In genomic region chr3:99686955-99687612, GRCh38 we compare ENCODE assay signal across 8 cellular contexts. TPM values are rescaled to one million over a fixed set of nuclear protein-coding genes. Genes with fewer than 3 reads are reported as not detected.
A peak's percentile ranks its signal among the peaks of the same experiment; 100 is the strongest.
DNase-seq lines count a peak whose midpoint lies in the region; ATAC-seq and TF ChIP-seq lines count a peak whose summit lies in the region.

No MANE protein-coding gene starts in this region.

- H3K27me3 ChIP-seq in hepatocyte = no peaks in the 10 kb centered on the region

- no peaks in the 10 kb centered on the region for H4K20me1 ChIP-seq in hepatocyte (ENCODE audit: insufficient read depth, poor library complexity, severe bottlenecking)

- no peak overlapping the region for H3K4me3 ChIP-seq in hepatocyte
- H3K4me3 ChIP-seq in lower leg skin (ENCODE audit: low read depth, poor library complexity, severe bottlenecking) = no peak overlapping the region

- no peaks in the 10 kb centered on the region for H3K9me3 Mint-ChIP-seq in activated naive CD8-positive, alpha-beta T cell treated with anti-CD3 and anti-CD28 coated beads, Interleukin-2, amount 10 ng/mL, durations not matched to agents 7 days and 5 days

- no peak overlapping the region for H2AFZ ChIP-seq in hepatocyte

- H3K36me3 ChIP-seq in hepatocyte (replicated peaks; ENCODE audit: insufficient read depth, low read depth) = no peaks in the 10 kb centered on the region

- ATAC-seq in HG02759 (IDR thresholded peaks at IDR 0.05; ENCODE audit: unreplicated experiment) = peak; percentile 78
- no peak for ATAC-seq in activated naive CD8-positive, alpha-beta T cell treated with anti-CD3 and anti-CD28 coated beads, Interleukin-2, amount 10 ng/mL, durations not matched to agents 7 days and 5 days (ENCODE audit: low read depth)

- intact Hi-C loops in lower leg skin (cut with DNase I; ENCODE audit: low total_unique reads) = no loop called here

- H3K4me1 ChIP-seq in hepatocyte (ENCODE audit: insufficient read depth) = no peaks in the 10 kb centered on the region

- H3K4me3 Mint-ChIP-seq in activated naive CD8-positive, alpha-beta T cell treated with anti-CD3 and anti-CD28 coated beads, Interleukin-2, amount 10 ng/mL, durations not matched to agents 7 days and 5 days = no peak overlapping the region

- no peak for TF ChIP-seq POLR2A in lower leg skin (IDR thresholded peaks at IDR 0.05)

- H3K27me3 Mint-ChIP-seq in activated naive CD8-positive, alpha-beta T cell treated with anti-CD3 and anti-CD28 coated beads, Interleukin-2, amount 10 ng/mL, durations not matched to agents 7 days and 5 days = peaks cover 4% of the 10 kb centered on the region

- no peaks in the 10 kb centered on the region for H3K79me2 ChIP-seq in hepatocyte

- H3K4me1 Mint-ChIP-seq in activated naive CD8-positive, alpha-beta T cell treated with anti-CD3 and anti-CD28 coated beads, Interleukin-2, amount 10 ng/mL, durations not matched to agents 7 days and 5 days = no peaks in the 10 kb centered on the region

- WGBS in hepatocyte (ENCODE audit: low lambda C conversion rate, missing lambda C conversion rate) = 42% methylated on average over 8 of the region's 8 CpGs
- WGBS in lower leg skin, 2 donors = 49 to 55% methylated on average over 8 of the region's 8 CpGs

- no peaks in the 10 kb centered on the region for H3K9me2 ChIP-seq in hepatocyte (replicated peaks; ENCODE audit: insufficient read depth)

- POLR2A ChIA-PET in activated naive CD8-positive, alpha-beta T cell treated with anti-CD3 and anti-CD28 coated beads, Interleukin-2, amount 10 ng/mL, durations not matched to agents 7 days and 5 days (lab: Charles Lee) = no interaction called here

- peak; percentile 74 for DNase-seq in A172 (ENCODE audit: low spot score)
- DNase-seq in GM10266 (ENCODE audit: extremely low spot score) = peak; percentile 43
- DNase-seq in NCI-H82 treated with DMSO at 0.1 percent for 48 hours (lab: John Stamatoyannopoulos, UW; ENCODE audit: unreplicated experiment) = peak; percentile 20
- DNase-seq in activated naive CD8-positive, alpha-beta T cell treated with anti-CD3 and anti-CD28 coated beads, Interleukin-2, amount 10 ng/mL, durations not matched to agents 7 days and 5 days = peak; percentile 51
- DNase-seq in hepatocyte (ENCODE audit: low spot score) = peak; percentile 73
- peak; percentile 15 to 46 (median 24) for DNase-seq in stimulated activated CD4-positive, alpha-beta T cell treated with anti-CD3 and anti-CD28 coated beads, Interleukin-12 subunit alpha, Interleukin-12 subunit beta, amount 100 ng/mL, for 48 hours (ENCODE audit: low read depth in 2 of 3, low spot score in 1 of 3)
- DNase-seq in lower leg skin (ENCODE audit: low spot score in 2 of 2) = no peak

- TF ChIP-seq CTCF in GM10266 (IDR thresholded peaks at IDR 0.05; ENCODE audit: control insufficient read depth, insufficient read depth, low read depth, missing control alignments) (peak; percentile 81), hepatocyte (IDR thresholded peaks at IDR 0.05; ENCODE audit: poor library complexity) (peak; percentile 72), lower leg skin (IDR thresholded peaks at IDR 0.05) (peak in 1 of 3 donors; percentile 22)

- no peak overlapping the region for H3K27ac Mint-ChIP-seq in activated naive CD8-positive, alpha-beta T cell treated with anti-CD3 and anti-CD28 coated beads, Interleukin-2, amount 10 ng/mL, durations not matched to agents 7 days and 5 days

- H3K27ac ChIP-seq in hepatocyte = no peak overlapping the region

- no peak overlapping the region for H3K4me2 ChIP-seq in hepatocyte

- H3K9me3 ChIP-seq in hepatocyte (ENCODE audit: low read depth) = no peaks in the 10 kb centered on the region

- no peaks in the 10 kb centered on the region for H3K36me3 Mint-ChIP-seq in activated naive CD8-positive, alpha-beta T cell treated with anti-CD3 and anti-CD28 coated beads, Interleukin-2, amount 10 ng/mL, durations not matched to agents 7 days and 5 days

RNA-seq across cellular contexts. Expression of gene COL8A1, which starts 48.7 kb away (rescaled TPM):
- total RNA-seq in A172 (2014; rRNA removed; shearing (Covaris generic)) = 24.4 and 26.9 TPM in 2 replicates
- total RNA-seq in activated naive CD8-positive, alpha-beta T cell treated with anti-CD3 and anti-CD28 coated beads, Interleukin-2, amount 10 ng/mL, durations not matched to agents 7 days and 5 days = not detected
- total RNA-seq in hepatocyte (1.0 and 2.4 TPM in 2 replicates), lower leg skin (10 to 100 TPM in 1 of 4 donors, 1 to 10 TPM in 3; 5.0 to 11.5 (median 7.2) TPM)
- polyA plus RNA-seq in hepatocyte = 0.41 and 0.61 TPM in 2 replicates

Comparison
In these comparisons a context has a peak if more than half of its experiments do, and no peak if none do; other contexts are left out.
1. DNase-seq: peak in A172 (single experiment), GM10266 (single experiment), NCI-H82 treated with DMSO at 0.1 percent for 48 hours (single experiment), activated naive CD8-positive, alpha-beta T cell treated with anti-CD3 and anti-CD28 coated beads, Interleukin-2, amount 10 ng/mL, durations not matched to agents 7 days and 5 days (single experiment), hepatocyte (single experiment) and stimulated activated CD4-positive, alpha-beta T cell treated with anti-CD3 and anti-CD28 coated beads, Interleukin-12 subunit alpha, Interleukin-12 subunit beta, amount 100 ng/mL, for 48 hours (3 of 3); none in lower leg skin (0 of 2).